8 cellular contexts compared by ENCODE assay signal in genomic region chr2:25362049-25362563, GRCh38.
DNase-seq lines count a peak whose midpoint lies in the region; ATAC-seq and TF ChIP-seq lines count a peak whose summit lies in the region.

No MANE protein-coding gene starts in this region.

- no peaks in the 10 kb centered on the region for H3K9me3 Mint-ChIP-seq in nephron

- peak; percentile 77 for ATAC-seq in GM21825 (IDR thresholded peaks at IDR 0.05; ENCODE audit: unreplicated experiment)

- peaks cover 15% of the 10 kb centered on the region for H3K4me1 Mint-ChIP-seq in nephron

- H3K27ac Mint-ChIP-seq in nephron: no peak overlapping the region

- peak; percentile 98 for DNase-seq in ELF-1 (ENCODE audit: low read depth, low spot score)
- DNase-seq in Kasumi-1 (lab: John Stamatoyannopoulos, UW): peak; percentile 96 to 97
- peak; percentile 92 for DNase-seq in RKO (ENCODE audit: low spot score)
- DNase-seq in activated T-helper 1 cell treated with anti-CD3 and anti-CD28 coated beads, Interleukin-2, amount 50 U/mL, for 16 hours (ENCODE audit: low read depth in 1 of 2, low spot score in 1 of 2): peak; percentile 93
- DNase-seq in fibroblast of peridontal ligament (ENCODE audit: extremely low read depth): peak; percentile 94
- DNase-seq in stimulated activated naive CD4-positive, alpha-beta T cell treated with Interleukin-2 at 50 U/mL for 16 hours (lab: John Stamatoyannopoulos, UW): peak; percentile 86

- peak overlapping the region; percentile 32 to 75 (median 71) for H3K4me3 Mint-ChIP-seq in nephron

- peaks cover 14% of the 10 kb centered on the region for H3K27me3 Mint-ChIP-seq in nephron (ENCODE audit: low read depth)

- H3K36me3 Mint-ChIP-seq in nephron (ENCODE audit: low read depth): no peaks in the 10 kb centered on the region

- peak; percentile 96 to 97 (median 97) for TF ChIP-seq CTCF in nephron (IDR thresholded peaks at IDR 0.05; ENCODE audit: unreplicated experiment in 3 of 3)

Comparison
In these comparisons a context has a peak if more than half of its experiments do, and no peak if none do; other contexts are left out.
1. Peak in every context shown above with its lines: DNase-seq and ATAC-seq.